ENCODE assay signal across 8 cellular contexts in the genomic region with DNA sequence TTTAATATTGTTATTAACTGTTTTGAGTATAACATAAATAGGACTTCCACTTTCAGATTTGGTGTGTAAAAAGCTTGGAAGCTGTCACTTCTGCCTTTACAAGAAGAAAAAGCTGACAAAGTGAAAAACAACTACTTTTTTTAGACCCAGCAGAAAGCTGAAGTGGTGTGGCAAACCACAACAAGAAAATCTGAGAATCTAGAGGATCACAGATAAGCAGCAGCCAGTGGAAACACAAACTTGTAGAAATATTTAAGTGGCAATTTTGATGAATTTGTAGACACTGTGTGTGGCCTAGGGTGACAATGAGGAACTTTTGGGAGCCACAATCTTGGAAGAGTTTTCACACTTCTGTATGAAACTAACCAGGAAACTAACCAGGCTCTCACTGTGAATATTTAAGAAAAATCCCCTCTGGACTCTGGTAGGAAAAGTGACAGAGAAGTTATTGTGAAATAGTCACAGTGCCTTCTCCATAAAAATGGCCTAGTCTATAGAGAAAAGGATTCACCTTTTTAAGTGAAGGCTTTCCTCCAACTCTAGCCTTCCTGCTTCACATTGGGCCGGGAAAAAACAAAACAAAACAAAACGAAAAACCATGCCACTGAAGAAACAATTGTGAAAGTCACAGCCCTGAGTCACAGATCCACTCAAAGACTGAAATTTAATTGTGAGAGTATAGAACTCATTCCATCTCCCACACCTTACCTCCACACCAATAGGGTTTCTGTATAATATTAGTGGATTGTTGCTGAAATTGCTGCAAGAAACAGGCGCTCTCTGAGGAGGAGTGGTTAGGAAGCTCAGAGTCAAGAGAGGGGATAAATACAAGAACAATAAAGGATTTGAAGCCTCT. TPM values are rescaled to one million over a fixed set of nuclear protein-coding genes. Genes with fewer than 3 reads are reported as not detected.
DNase-seq lines count a peak whose midpoint lies in the region; ATAC-seq and TF ChIP-seq lines count a peak whose summit lies in the region.

No MANE protein-coding gene starts in this region.

- intact Hi-C loops in lower lobe of right lung (cut with DNase I): no loop called here
- intact Hi-C loops in sigmoid colon (cut with DNase I): no loop called here

- H3K27ac ChIP-seq in lower lobe of right lung (no peak overlapping the region), sigmoid colon (peak overlapping the region in 1 of 4 donors; percentile 20)

- H3K36me3 ChIP-seq in lower lobe of right lung: no peaks in the 10 kb centered on the region
- no peaks in the 10 kb centered on the region for H3K36me3 ChIP-seq in sigmoid colon
- no peaks in the 10 kb centered on the region for H3K36me3 ChIP-seq in H7 (replicated peaks; ENCODE audit: control insufficient read depth, insufficient read depth, low read length)

- DNase-seq in GM12865 (ENCODE audit: low read depth) (peak; percentile 78), astrocyte of the hippocampus (ENCODE audit: low read depth, low spot score) (peak; percentile 24), lower lobe of right lung (no peak), sigmoid colon (no peak), H7 (no peak)
- DNase-seq in central memory CD4-positive, alpha-beta T cell: no peak

- TF ChIP-seq POLR2A in sigmoid colon (IDR thresholded peaks at IDR 0.05): no peak

- H3K4me3 ChIP-seq in GM12865 (ENCODE audit: low read depth, low read length) (peak overlapping the region; percentile 35), lower lobe of right lung (no peak overlapping the region), sigmoid colon (no peak overlapping the region), H7 (ENCODE audit: insufficient read depth, low read depth, low read length) (no peak overlapping the region)

- ATAC-seq in GM19467 (IDR thresholded peaks at IDR 0.05; ENCODE audit: unreplicated experiment) (peak; percentile 84), HG03280 (IDR thresholded peaks at IDR 0.05; ENCODE audit: unreplicated experiment) (peak; percentile 85), lower lobe of right lung (no peak)

- H3K4me1 ChIP-seq in lower lobe of right lung: peaks cover 22% of the 10 kb centered on the region
- H3K4me1 ChIP-seq in sigmoid colon: peaks cover 0 to 4% (median 0%) of the 10 kb centered on the region in 4 donors

- H3K9me3 ChIP-seq in lower lobe of right lung: no peaks in the 10 kb centered on the region
- H3K9me3 ChIP-seq in sigmoid colon: no peaks in the 10 kb centered on the region

- TF ChIP-seq CTCF in GM12865 (IDR thresholded peaks at IDR 0.05; ENCODE audit: insufficient read depth, low read depth, low read length, missing control alignments) (no peak), lower lobe of right lung (IDR thresholded peaks at IDR 0.05) (no peak), sigmoid colon (IDR thresholded peaks at IDR 0.05) (no peak)

- no peak for TF ChIP-seq EP300 in sigmoid colon (IDR thresholded peaks at IDR 0.05)

- 51 to 59% methylated on average over 3 of the region's 3 CpGs for WGBS in sigmoid colon, 2 donors

- H3K27me3 ChIP-seq in lower lobe of right lung (ENCODE audit: low read depth) (no peaks in the 10 kb centered on the region), sigmoid colon (no peaks in the 10 kb centered on the region), H7 (ENCODE audit: control insufficient read depth, insufficient read depth, low read length) (no peaks in the 10 kb centered on the region)

RNA-seq across cellular contexts. Expression of a gene that starts 26.7 kb away (rescaled TPM):
- 63.1 TPM for total RNA-seq in lower lobe of right lung
- 100 to 1,000 TPM in 3 of 4 donors, 10 to 100 TPM in 1; 87.5 to 254 (median 177) TPM for total RNA-seq in sigmoid colon
- polyA plus RNA-seq in sigmoid colon: 1 to 10 TPM; 1.2 to 10.0 (median 3.6) TPM
- 0.10 TPM in 1 of 2 replicates, not detected in the other for total RNA-seq in H7 (2014; rRNA removed; shearing (Covaris generic))

Comparison
In these comparisons a context has a peak if more than half of its experiments do, and no peak if none do; other contexts are left out.
1. DNase-seq: peak in GM12865 (single experiment) and astrocyte of the hippocampus (single experiment); none in lower lobe of right lung (single experiment), sigmoid colon (single experiment), central memory CD4-positive, alpha-beta T cell (single experiment) and H7 (single experiment).
2. ATAC-seq: peak in GM19467 (single experiment) and HG03280 (single experiment); none in lower lobe of right lung (0 of 2).
3. RNA of a gene that starts 26.7 kb away (total RNA-seq): 87.5 to 254 TPM in sigmoid colon and 63.1 TPM in lower lobe of right lung (single experiment); 0.10 TPM in H7; every median in the first group is over 10 times any median in the second.